Comparison of ENCODE assay signal across 10 cellular contexts in the genomic region with DNA sequence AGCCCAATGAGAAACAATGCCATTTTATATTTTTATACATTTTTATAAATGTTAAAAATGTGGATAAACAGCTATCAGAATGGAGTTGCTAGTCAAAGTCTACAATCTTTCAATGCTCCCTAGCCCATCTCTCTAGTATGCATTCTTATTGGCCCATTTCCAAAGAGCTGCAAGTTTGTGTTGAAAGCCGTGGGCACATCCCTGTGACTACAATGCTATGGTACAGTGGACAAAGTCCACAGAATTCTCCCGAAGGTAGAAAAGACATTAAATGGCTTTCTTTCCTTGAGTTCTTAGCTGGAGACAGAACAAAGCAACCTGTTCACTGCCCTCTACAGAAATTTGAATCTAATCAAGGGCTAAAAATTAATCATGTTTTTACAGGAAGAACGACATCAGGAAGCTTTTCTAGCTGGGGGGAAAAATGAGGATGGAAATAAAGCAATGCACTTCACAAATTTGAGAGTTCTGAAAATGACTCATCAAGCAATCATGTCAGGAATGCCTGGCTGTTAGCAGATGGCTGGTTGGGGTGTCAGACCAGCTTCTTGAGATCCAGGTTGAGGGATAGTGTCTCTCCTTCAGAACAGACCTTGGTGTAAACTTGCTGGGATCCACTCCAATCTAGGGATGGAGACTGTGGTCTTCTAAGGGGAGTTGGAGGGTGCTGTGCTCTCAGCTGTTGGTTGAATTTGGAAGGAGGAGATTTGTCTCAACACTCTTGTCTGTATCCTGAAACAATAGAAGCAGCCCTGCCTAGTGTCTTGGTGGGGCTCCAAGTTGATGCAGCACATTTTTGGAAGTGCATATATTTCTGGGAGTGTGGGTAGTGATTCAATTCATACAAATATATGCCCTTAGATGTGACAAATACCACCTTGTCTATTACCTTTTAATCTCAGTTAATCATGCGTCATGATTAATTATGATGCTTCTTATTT.
A peak's percentile ranks its signal among the peaks of the same experiment; 100 is the strongest.
DNase-seq lines count a peak whose midpoint lies in the region; ATAC-seq and TF ChIP-seq lines count a peak whose summit lies in the region.
"Had no signal": no experiment of that assay in that cellular context is flagged by ENCODE, and none has a peak within 500 bp of the region (broad histone marks: within the 10 kb centered on the region; RNA-seq: fewer than 3 reads in every experiment).

No MANE protein-coding gene starts in this region.

- H3K27me3 Mint-ChIP-seq in effector memory CD8-positive, alpha-beta T cell: peaks cover 0 to 14% of the 10 kb centered on the region in 2 donors
- H3K27me3 Mint-ChIP-seq in activated CD8-positive, alpha-beta memory T cell treated with anti-CD3 and anti-CD28 coated beads, Interleukin-2, amount 10 ng/mL, durations not matched to agents 7 days and 5 days: no peaks in the 10 kb centered on the region

- ATAC-seq in omental fat pad (ENCODE audit: low FRiP score) (peak; percentile 53), HG02759 (IDR thresholded peaks at IDR 0.05; ENCODE audit: unreplicated experiment) (no peak)
- ATAC-seq in effector memory CD8-positive, alpha-beta T cell (replicated peaks): no peak
- ATAC-seq in activated CD8-positive, alpha-beta memory T cell treated with anti-CD3 and anti-CD28 coated beads, Interleukin-2, amount 10 ng/mL, durations not matched to agents 7 days and 5 days: no peak
- ATAC-seq: activated CD4-positive, alpha-beta T cell treated with anti-CD3 and anti-CD28 coated beads for 36 hours had no signal

- H3K36me3 Mint-ChIP-seq in effector memory CD8-positive, alpha-beta T cell (ENCODE audit: insufficient read depth): no peaks in the 10 kb centered on the region
- H3K36me3 Mint-ChIP-seq in activated CD8-positive, alpha-beta memory T cell treated with anti-CD3 and anti-CD28 coated beads, Interleukin-2, amount 10 ng/mL, durations not matched to agents 7 days and 5 days: no peaks in the 10 kb centered on the region

- H3K27ac ChIP-seq in SK-N-MC: peak overlapping the region; percentile 79

- H3K9me3 Mint-ChIP-seq in effector memory CD8-positive, alpha-beta T cell: no peaks in the 10 kb centered on the region
- no peaks in the 10 kb centered on the region for H3K9me3 Mint-ChIP-seq in activated CD8-positive, alpha-beta memory T cell treated with anti-CD3 and anti-CD28 coated beads, Interleukin-2, amount 10 ng/mL, durations not matched to agents 7 days and 5 days (ENCODE audit: low read depth)

- peak overlapping the region; percentile 60 for H3K4me3 ChIP-seq in SK-N-MC
- H3K4me3 ChIP-seq in fibroblast of pulmonary artery (replicated peaks; ENCODE audit: low read depth, low read length): no peak overlapping the region

- no peaks in the 10 kb centered on the region for H3K4me1 Mint-ChIP-seq in effector memory CD8-positive, alpha-beta T cell (ENCODE audit: low read depth in 2 of 2)
- H3K4me1 Mint-ChIP-seq in activated CD8-positive, alpha-beta memory T cell treated with anti-CD3 and anti-CD28 coated beads, Interleukin-2, amount 10 ng/mL, durations not matched to agents 7 days and 5 days: no peaks in the 10 kb centered on the region
- H3K4me1 Mint-ChIP-seq: activated CD4-positive, alpha-beta T cell treated with anti-CD3 and anti-CD28 coated beads for 36 hours had no signal

- no peak overlapping the region for H3K4me3 Mint-ChIP-seq in effector memory CD8-positive, alpha-beta T cell
- no peak overlapping the region for H3K4me3 Mint-ChIP-seq in activated CD8-positive, alpha-beta memory T cell treated with anti-CD3 and anti-CD28 coated beads, Interleukin-2, amount 10 ng/mL, durations not matched to agents 7 days and 5 days
- H3K4me3 Mint-ChIP-seq: activated CD4-positive, alpha-beta T cell treated with anti-CD3 and anti-CD28 coated beads for 36 hours had no signal

- no peak overlapping the region for H3K9ac ChIP-seq in SK-N-MC (ENCODE audit: insufficient read length)

- no peaks in the 10 kb centered on the region for H3K36me3 ChIP-seq in SK-N-MC (ENCODE audit: insufficient read depth, low read length)

- no peaks in the 10 kb centered on the region for H3K9me3 ChIP-seq in SK-N-MC (ENCODE audit: low read depth, low read length)

- in situ Hi-C loops in GM13976 (cut with MboI; ENCODE audit: low sequenced_read_pairs, unreplicated experiment): no loop called here

- TF ChIP-seq CTCF in fibroblast of pulmonary artery (IDR thresholded peaks at IDR 0.05; ENCODE audit: low read length, missing control alignments) (no peak), omental fat pad (IDR thresholded peaks at IDR 0.05) (no peak), GM13976 (IDR thresholded peaks at IDR 0.05; ENCODE audit: borderline replicate concordance, control extremely low read depth, extremely low read depth, insufficient read depth, missing control alignments) (no peak)

- CTCF ChIA-PET in activated CD8-positive, alpha-beta memory T cell treated with anti-CD3 and anti-CD28 coated beads, Interleukin-2, amount 10 ng/mL, durations not matched to agents 7 days and 5 days (lab: Charles Lee): no interaction called here

- peak; percentile 43 for DNase-seq in H4 (ENCODE audit: low spot score)
- DNase-seq in SK-N-MC (ENCODE audit: low read depth, low spot score): no peak
- DNase-seq in fibroblast of pulmonary artery (ENCODE audit: low read depth): peak; percentile 89
- no peak for DNase-seq in omental fat pad (ENCODE audit: low spot score)
- no peak for DNase-seq in effector memory CD8-positive, alpha-beta T cell
- no peak for DNase-seq in activated CD8-positive, alpha-beta memory T cell treated with anti-CD3 and anti-CD28 coated beads, Interleukin-2, amount 10 ng/mL, durations not matched to agents 7 days and 5 days
- DNase-seq in GM13976 (ENCODE audit: low spot score): no peak
- DNase-seq: activated CD4-positive, alpha-beta T cell treated with anti-CD3 and anti-CD28 coated beads for 36 hours; NCI-H774 had no signal

- H3K27ac Mint-ChIP-seq in effector memory CD8-positive, alpha-beta T cell: no peak overlapping the region
- no peak overlapping the region for H3K27ac Mint-ChIP-seq in activated CD8-positive, alpha-beta memory T cell treated with anti-CD3 and anti-CD28 coated beads, Interleukin-2, amount 10 ng/mL, durations not matched to agents 7 days and 5 days
- H3K27ac Mint-ChIP-seq: activated CD4-positive, alpha-beta T cell treated with anti-CD3 and anti-CD28 coated beads for 36 hours had no signal

Comparison
In these comparisons a context has a peak if more than half of its experiments do, and no peak if none do; other contexts are left out.
1. DNase-seq: peak in H4 (single experiment) and fibroblast of pulmonary artery (single experiment); none in SK-N-MC (single experiment), omental fat pad (single experiment), effector memory CD8-positive, alpha-beta T cell (0 of 3), activated CD8-positive, alpha-beta memory T cell treated with anti-CD3 and anti-CD28 coated beads, Interleukin-2, amount 10 ng/mL, durations not matched to agents 7 days and 5 days (single experiment) and GM13976 (single experiment).